13 cellular contexts compared by ENCODE assay signal in genomic region chr4:37392540-37393255, GRCh38.
DNase-seq lines count a peak whose midpoint lies in the region; ATAC-seq, FAIRE-seq and TF ChIP-seq lines count a peak whose summit lies in the region.
"Had no signal": no experiment of that assay in that cellular context is flagged by ENCODE, and none has a peak within 500 bp of the region (broad histone marks: within the 10 kb centered on the region; RNA-seq: fewer than 3 reads in every experiment).

No MANE protein-coding gene starts in this region.

- no peaks in the 10 kb centered on the region for H3K79me2 ChIP-seq in H1 (ENCODE audit: control insufficient read depth in 1 of 2, insufficient read depth in 2 of 2, low read length in 2 of 2)

- H3K23me2 ChIP-seq in H1 (ENCODE audit: low read depth, low read length), result no peaks in the 10 kb centered on the region

- H2BK12ac ChIP-seq in H1 (ENCODE audit: low read depth, low read length), result no peak overlapping the region

- no TSS peak for BruUV-seq in A673 (replicated peaks; lab: Mats Ljungman, UMichigan)

- TF ChIP-seq RAD21 in H1 (IDR thresholded peaks at IDR 0.05 in 1 of 2, conservative IDR thresholded peaks at IDR 0.05 in 1 of 2; ENCODE audit: low read depth in 2 of 2, low read length in 2 of 2), result no peak

- H3K36me3 ChIP-seq in MG63 (no peaks in the 10 kb centered on the region), H1 (ENCODE audit: control insufficient read depth in 2 of 4, insufficient read depth in 4 of 4, low read length in 3 of 4) (no peaks in the 10 kb centered on the region), A673 (ENCODE audit: insufficient read depth, low read length, poor library complexity, severe bottlenecking) (no peaks in the 10 kb centered on the region)

- no peak overlapping the region for H3K27ac ChIP-seq in H1 (ENCODE audit: low read depth, low read length)
- no peak overlapping the region for H3K27ac ChIP-seq in A673 (ENCODE audit: low read depth, low read length, poor library complexity, severe bottlenecking)

- H3K36me3 Mint-ChIP-seq in neural crest cell (ENCODE audit: low read depth), result no peaks in the 10 kb centered on the region
- H3K36me3 Mint-ChIP-seq: immature natural killer cell had no signal

- H3K27me3 ChIP-seq in MG63 (no peaks in the 10 kb centered on the region), H1 (replicated peaks in 1 of 4; ENCODE audit: control insufficient read depth in 3 of 4, extremely low read depth in 1 of 4, insufficient read depth in 3 of 4, low read length in 3 of 4) (no peaks in the 10 kb centered on the region), A673 (replicated peaks; ENCODE audit: insufficient read depth, low read depth, low read length, poor library complexity) (no peaks in the 10 kb centered on the region)

- no peaks in the 10 kb centered on the region for H3K79me1 ChIP-seq in H1 (ENCODE audit: low read depth, low read length)

- no peak overlapping the region for H4K5ac ChIP-seq in H1 (ENCODE audit: insufficient read length, low read depth, low read length)

- POLR2A ChIA-PET in H1 (lab: Charles Lee; ENCODE audit: partially characterized antibody) (no interaction called here), A673 (lab: Charles Lee; ENCODE audit: low non-redundant PET) (interaction anchor here (0.7 kb wide), 1 partner anchor 559 kb away, joined by 4 read pairs; no protein-coding TSS in a partner anchor)

- H3K4me1 ChIP-seq in H1 (replicated peaks in 1 of 4; ENCODE audit: control insufficient read depth in 3 of 4, insufficient read depth in 4 of 4, low read length in 3 of 4) (peaks cover 0 to 5% (median 3%) of the 10 kb centered on the region in 4 experiments; a peak in 3 of 7 replicates), A673 (ENCODE audit: insufficient read depth, low read length, poor library complexity, severe bottlenecking) (no peaks in the 10 kb centered on the region)

- no peak overlapping the region for H3K9ac ChIP-seq in H1 (replicated peaks in 1 of 4; ENCODE audit: extremely low read depth in 1 of 4, low read depth in 3 of 4, low read length in 3 of 4)

- H4K91ac ChIP-seq in H1 (replicated peaks; ENCODE audit: insufficient read length, low read length), result no peak overlapping the region

- H3K23ac ChIP-seq in H1 (ENCODE audit: insufficient read length), result no peak overlapping the region

- CTCF ChIA-PET in H1 (lab: Charles Lee; ENCODE audit: partially characterized antibody) (interaction anchor here (0.9 to 1.6 kb wide), 5 partner anchors 11 to 205 kb away, joined by 3 to 8 read pairs (median 4); partner anchors contain the start of gene NWD2), A673 (lab: Charles Lee) (no interaction called here)

- ATAC-seq in GM19438 (IDR thresholded peaks at IDR 0.05; ENCODE audit: low read depth, unreplicated experiment) (peak; percentile 41), HG03439 (IDR thresholded peaks at IDR 0.05; ENCODE audit: unreplicated experiment) (no peak)
- ATAC-seq: activated CD8-positive, alpha-beta T cell treated with anti-CD3 and anti-CD28 coated beads, Interleukin-2, amount 10 ng/mL, durations not matched to agents 7 days and 5 days had no signal

- FAIRE-seq in H1 (lab: Jason Lieb, UNC), result no peak
- FAIRE-seq in GM12891 (lab: Jason Lieb, UNC), result no peak

- H4K8ac ChIP-seq in H1 (ENCODE audit: extremely low read depth, insufficient read depth, low read length), result no peak overlapping the region

- H3K4me3 ChIP-seq in MG63, result no peak overlapping the region
- H3K4me3 ChIP-seq in H1 (ENCODE audit: extremely low read depth in 1 of 4, insufficient read depth in 2 of 4, low read depth in 3 of 4, low read length in 4 of 4), result no peak overlapping the region
- no peak overlapping the region for H3K4me3 ChIP-seq in A673 (ENCODE audit: low read depth, low read length, poor library complexity, severe bottlenecking)

- peaks cover 64% of the 10 kb centered on the region for H3K4me1 Mint-ChIP-seq in neural crest cell
- H3K4me1 Mint-ChIP-seq: immature natural killer cell had no signal

- TF ChIP-seq CTCF in H1 (IDR thresholded peaks at IDR 0.05; ENCODE audit: control extremely low read depth in 1 of 3, insufficient read depth in 1 of 3, low read depth in 1 of 3, low read length in 3 of 3), result no peak
- no peak for TF ChIP-seq CTCF in neural crest cell (conservative IDR thresholded peaks at IDR 0.05)
- TF ChIP-seq CTCF in GM10266 (IDR thresholded peaks at IDR 0.05; ENCODE audit: control insufficient read depth, insufficient read depth, low read depth, missing control alignments), result no peak
- TF ChIP-seq CTCF in A673 (conservative IDR thresholded peaks at IDR 0.05; ENCODE audit: low read depth, low read length), result no peak

- H2BK120ac ChIP-seq in H1 (replicated peaks; ENCODE audit: low read depth, low read length), result no peak overlapping the region

- H4K20me1 ChIP-seq in H1 (replicated peaks in 1 of 2; ENCODE audit: control insufficient read depth in 1 of 2, insufficient read depth in 2 of 2, low read length in 2 of 2), result no peaks in the 10 kb centered on the region

- H3K18ac ChIP-seq in H1 (ENCODE audit: extremely low read depth, low read length), result peak overlapping the region; percentile 32; the same call in 1 of the 2 replicates

- H3K4me2 ChIP-seq in H1 (ENCODE audit: insufficient read depth in 1 of 2, low read depth in 2 of 2, low read length in 2 of 2), result no peak overlapping the region

- peak overlapping the region; percentile 88; the same call in 1 of the 2 replicates for H2BK15ac ChIP-seq in H1 (ENCODE audit: low read length)

- no peak overlapping the region for H3K4ac ChIP-seq in H1 (replicated peaks; ENCODE audit: insufficient read length, low read depth, low read length)

- no peaks in the 10 kb centered on the region for H3K9me3 ChIP-seq in MG63
- no peaks in the 10 kb centered on the region for H3K9me3 ChIP-seq in H1 (ENCODE audit: insufficient read depth in 2 of 2, low read depth in 1 of 2, low read length in 1 of 2)
- H3K9me3 ChIP-seq in A673 (ENCODE audit: low read depth, low read length, poor library complexity, severe bottlenecking), result no peaks in the 10 kb centered on the region

- intact Hi-C loops in A673 (cut with micrococcal nuclease; ENCODE audit: unreplicated experiment), result loop anchor here (2.0 kb wide), 1 partner anchor 1040 kb away; no protein-coding TSS in a partner anchor

- peak overlapping the region; percentile 98 for H3K27ac Mint-ChIP-seq in neural crest cell (ENCODE audit: unreplicated experiment)
- H3K27ac Mint-ChIP-seq: activated CD8-positive, alpha-beta T cell treated with anti-CD3 and anti-CD28 coated beads, Interleukin-2, amount 10 ng/mL, durations not matched to agents 7 days and 5 days; immature natural killer cell had no signal

- H2AK5ac ChIP-seq in H1 (ENCODE audit: low read depth, low read length), result no peak overlapping the region

- H3K56ac ChIP-seq in H1 (replicated peaks; ENCODE audit: insufficient read length, low read depth, low read length), result no peak overlapping the region

- TF ChIP-seq EP300 in H1 (IDR thresholded peaks at IDR 0.05; ENCODE audit: borderline replicate concordance in 1 of 2, low read depth in 2 of 2, low read length in 2 of 2), result no peak

- TF ChIP-seq POLR2A in H1 (IDR thresholded peaks at IDR 0.05; ENCODE audit: control extremely low read depth in 1 of 2, low read depth in 2 of 2, low read length in 2 of 2) (no peak), GM12891 (IDR thresholded peaks at IDR 0.05; ENCODE audit: low read depth, low read length) (no peak)

- peak overlapping the region; percentile 50; the same call in 1 of the 2 replicates for H2AFZ ChIP-seq in H1 (ENCODE audit: low read length)

- H3K9me3 Mint-ChIP-seq in neural crest cell, result peaks cover 1% of the 10 kb centered on the region

- no peak overlapping the region for H3K14ac ChIP-seq in H1 (ENCODE audit: insufficient read length)

- H3K27me3 Mint-ChIP-seq in neural crest cell (ENCODE audit: low read depth), result no peaks in the 10 kb centered on the region

- no peak overlapping the region for H2BK5ac ChIP-seq in H1 (ENCODE audit: low read depth, low read length)

- 88% methylated on average over 9 of the region's 9 CpGs; no CpG with 5 or more reads in 1 of the 2 experiments for WGBS in H1 (ENCODE audit: extremely low coverage in 1 of 2, insufficient coverage in 1 of 2, insufficient read length in 1 of 2, insufficient replicate concordance in 2 of 2, low coverage in 1 of 2, low lambda C conversion rate in 2 of 2, missing lambda C conversion rate in 1 of 2), 2 experiments

- H3K4me3 Mint-ChIP-seq in neural crest cell, result peak overlapping the region; percentile 45
- H3K4me3 Mint-ChIP-seq: activated CD8-positive, alpha-beta T cell treated with anti-CD3 and anti-CD28 coated beads, Interleukin-2, amount 10 ng/mL, durations not matched to agents 7 days and 5 days; immature natural killer cell had no signal

- DNase-seq in MG63 (peak; percentile 51), H1 (ENCODE audit: low read depth in 1 of 2, low spot score in 2 of 2) (no peak), neural crest cell (ENCODE audit: low read depth, low spot score) (peak; percentile 20), GM10266 (ENCODE audit: extremely low spot score) (no peak), GM12891 (ENCODE audit: insufficient read length, low spot score) (no peak), A673 (ENCODE audit: low spot score) (no peak)
- DNase-seq: activated CD8-positive, alpha-beta T cell treated with anti-CD3 and anti-CD28 coated beads, Interleukin-2, amount 10 ng/mL, durations not matched to agents 7 days and 5 days; cerebellar nuclear complex; DND-41; immature natural killer cell; NK-92 treated with Interleukin-12 subunit alpha and Interleukin-12 subunit beta, amount 100 ng/mL, for 24 hours had no signal

- H2BK20ac ChIP-seq in H1 (ENCODE audit: low read length), result no peak overlapping the region

TF ChIP-seq in H1, 55 proteins besides CTCF, POLR2A, EP300 and RAD21:
- TF ChIP-seq CBX5 (IDR thresholded peaks at IDR 0.05; ENCODE audit: low read depth, low read length) (no peak), HDAC2 (IDR thresholded peaks at IDR 0.05; ENCODE audit: borderline replicate concordance in 1 of 2, low read depth in 2 of 2, low read length in 2 of 2) (no peak), GABPA (IDR thresholded peaks at IDR 0.05; ENCODE audit: borderline replicate concordance, insufficient read depth, low read length) (no peak)

TF ChIP-seq in GM12891, 5 proteins besides CTCF, POLR2A, EP300 and RAD21:
- TF ChIP-seq PAX5 (IDR thresholded peaks at IDR 0.05; ENCODE audit: insufficient read depth, low read length, severe bottlenecking) (no peak), POLR2AphosphoS5 (IDR thresholded peaks at IDR 0.05; ENCODE audit: low read depth, low read length) (no peak), POU2F2 (IDR thresholded peaks at IDR 0.05; ENCODE audit: low read depth, low read length) (no peak), TAF1 (IDR thresholded peaks at IDR 0.05; ENCODE audit: low read depth, low read length) (no peak), SPI1 (IDR thresholded peaks at IDR 0.05; ENCODE audit: low read depth, low read length) (no peak)

Comparison
In these comparisons a context has a peak if more than half of its experiments do, and no peak if none do; other contexts are left out.
1. DNase-seq: peak in MG63 (single experiment) and neural crest cell (single experiment); none in H1 (0 of 2), GM10266 (single experiment), GM12891 (single experiment) and A673 (single experiment).